8 cellular contexts compared by ENCODE assay signal in the genomic region with DNA sequence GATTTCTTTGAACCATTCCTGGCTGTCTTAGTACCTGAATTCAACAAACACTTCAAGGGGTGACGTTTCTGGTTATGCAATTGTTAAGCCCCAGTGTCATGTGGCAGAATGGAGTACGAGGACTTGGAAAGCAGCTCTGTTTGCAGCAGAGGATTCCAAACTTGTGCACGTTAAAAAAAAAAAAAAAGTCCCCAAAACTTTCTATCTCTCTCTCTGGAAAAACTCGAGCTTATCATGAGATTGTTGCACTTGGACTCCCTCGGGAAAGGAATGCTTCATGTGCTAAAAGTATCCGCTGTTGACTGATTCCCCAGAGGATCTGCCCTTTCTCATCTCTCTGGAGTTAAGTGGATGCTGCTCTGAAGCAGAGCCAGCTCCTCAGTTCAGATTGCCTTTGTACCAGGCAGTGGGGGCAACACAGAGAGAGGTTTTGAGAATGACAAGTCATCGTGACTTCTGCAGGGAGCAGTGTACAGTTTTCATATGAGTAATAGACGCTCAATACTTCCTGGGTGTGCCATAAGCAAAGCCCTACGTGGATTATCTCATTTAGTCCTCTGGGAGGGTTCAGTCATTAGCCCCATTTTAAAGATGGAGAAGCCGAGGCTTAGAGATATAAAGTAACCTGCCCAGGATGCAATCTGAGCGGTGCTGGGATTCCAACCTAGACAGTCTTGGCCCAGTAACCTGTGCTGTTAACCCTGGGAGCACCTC. TPM values are rescaled to one million over a fixed set of nuclear protein-coding genes. Genes with fewer than 3 reads are reported as not detected.
DNase-seq lines count a peak whose midpoint lies in the region; ATAC-seq, FAIRE-seq and TF ChIP-seq lines count a peak whose summit lies in the region.

No MANE protein-coding gene starts in this region.

- no peaks in the 10 kb centered on the region for H3K9me3 ChIP-seq in MM.1S (replicated peaks; ENCODE audit: insufficient read depth, low read length)
- H3K9me3 ChIP-seq in Karpas-422 (ENCODE audit: low read length) = no peaks in the 10 kb centered on the region
- H3K9me3 ChIP-seq in WERI-Rb-1 (ENCODE audit: severe bottlenecking) = no peaks in the 10 kb centered on the region

- DNase-seq in GM18507 (ENCODE audit: extremely low spot score, insufficient read length, low read depth) = peak; percentile 30
- peak; percentile 11 for DNase-seq in NCI-H2107 (lab: John Stamatoyannopoulos, UW)
- DNase-seq in globus pallidus (ENCODE audit: low spot score) = peak; percentile 3
- DNase-seq in MM.1S = no peak
- no peak for DNase-seq in DMS53 (lab: John Stamatoyannopoulos, UW)
- DNase-seq in Karpas-422 = no peak
- no peak for DNase-seq in WERI-Rb-1

- H3K27me3 ChIP-seq in MM.1S (replicated peaks; ENCODE audit: insufficient read depth, low read length) (no peaks in the 10 kb centered on the region), Karpas-422 (ENCODE audit: low read length) (no peaks in the 10 kb centered on the region), WERI-Rb-1 (ENCODE audit: insufficient read depth, low read depth, severe bottlenecking) (no peaks in the 10 kb centered on the region)

- H2AFZ ChIP-seq in MM.1S (ENCODE audit: low read length) (no peak overlapping the region), Karpas-422 (ENCODE audit: low read length) (no peak overlapping the region)

- H3K9ac ChIP-seq in MM.1S (ENCODE audit: low read length) (no peak overlapping the region), Karpas-422 (ENCODE audit: low read length) (no peak overlapping the region)

- H3K27ac ChIP-seq in MM.1S (ENCODE audit: low read length) (no peak overlapping the region), Karpas-422 (ENCODE audit: low read length) (no peak overlapping the region), WERI-Rb-1 (no peak overlapping the region)

- peak; percentile 89 for ATAC-seq in GM21529 (IDR thresholded peaks at IDR 0.05; ENCODE audit: unreplicated experiment)

- H3K79me2 ChIP-seq in MM.1S (ENCODE audit: low read length) = no peaks in the 10 kb centered on the region
- H3K79me2 ChIP-seq in Karpas-422 (ENCODE audit: low read length) = no peaks in the 10 kb centered on the region

- H3K9me2 ChIP-seq in MM.1S (replicated peaks; ENCODE audit: insufficient read depth, low read length) = no peaks in the 10 kb centered on the region
- no peaks in the 10 kb centered on the region for H3K9me2 ChIP-seq in Karpas-422 (replicated peaks; ENCODE audit: insufficient read depth, low read length)

- H3K4me2 ChIP-seq in MM.1S (ENCODE audit: low read depth, low read length) (no peak overlapping the region), Karpas-422 (ENCODE audit: low read depth, low read length, poor library complexity, severe bottlenecking) (no peak overlapping the region)

- FAIRE-seq in GM18507 (lab: Jason Lieb, UNC) = peak; percentile 9

- H3F3A ChIP-seq in MM.1S (ENCODE audit: insufficient read depth, low read length) = 0 out of 2 replicates have a peak, but pooled peaks cover 6% of the 10 kb centered on the region

- TF ChIP-seq CTCF in MM.1S (IDR thresholded peaks at IDR 0.05; ENCODE audit: low read length) = no peak
- no peak for TF ChIP-seq CTCF in WERI-Rb-1 (IDR thresholded peaks at IDR 0.05; ENCODE audit: low read depth, low read length)

- no peak overlapping the region for H3K4me3 ChIP-seq in MM.1S (ENCODE audit: low read length)
- no peak overlapping the region for H3K4me3 ChIP-seq in Karpas-422 (ENCODE audit: low read length)
- H3K4me3 ChIP-seq in WERI-Rb-1 (ENCODE audit: low read depth, low read length) = no peak overlapping the region

- H3K4me1 ChIP-seq in MM.1S (ENCODE audit: low read length) = peaks cover 24% of the 10 kb centered on the region
- no peaks in the 10 kb centered on the region for H3K4me1 ChIP-seq in Karpas-422 (ENCODE audit: low read length)

- H3K36me3 ChIP-seq in MM.1S (replicated peaks; ENCODE audit: insufficient read depth, low read length) = no peaks in the 10 kb centered on the region
- no peaks in the 10 kb centered on the region for H3K36me3 ChIP-seq in Karpas-422 (ENCODE audit: insufficient read depth, low read length)
- H3K36me3 ChIP-seq in WERI-Rb-1 = no peaks in the 10 kb centered on the region

- H4K20me1 ChIP-seq in MM.1S (ENCODE audit: insufficient read depth, low read length) (no peaks in the 10 kb centered on the region), Karpas-422 (ENCODE audit: insufficient read depth, low read depth, low read length) (no peaks in the 10 kb centered on the region)

RNA-seq across cellular contexts. Expression of a gene that starts 28.1 kb away (rescaled TPM):
- total RNA-seq in Karpas-422 (2014; rRNA removed; shearing (Covaris generic); ENCODE audit: low replicate concordance) = 0.25 TPM in 1 of 2 replicates, not detected in the other

Comparison
In these comparisons a context has a peak if more than half of its experiments do, and no peak if none do; other contexts are left out.
1. DNase-seq: peak in GM18507 (single experiment), NCI-H2107 (single experiment) and globus pallidus (single experiment); none in MM.1S (single experiment), DMS53 (single experiment), Karpas-422 (single experiment) and WERI-Rb-1 (single experiment).